ENCODE assay signal across 1 cellular context in the genomic region with DNA sequence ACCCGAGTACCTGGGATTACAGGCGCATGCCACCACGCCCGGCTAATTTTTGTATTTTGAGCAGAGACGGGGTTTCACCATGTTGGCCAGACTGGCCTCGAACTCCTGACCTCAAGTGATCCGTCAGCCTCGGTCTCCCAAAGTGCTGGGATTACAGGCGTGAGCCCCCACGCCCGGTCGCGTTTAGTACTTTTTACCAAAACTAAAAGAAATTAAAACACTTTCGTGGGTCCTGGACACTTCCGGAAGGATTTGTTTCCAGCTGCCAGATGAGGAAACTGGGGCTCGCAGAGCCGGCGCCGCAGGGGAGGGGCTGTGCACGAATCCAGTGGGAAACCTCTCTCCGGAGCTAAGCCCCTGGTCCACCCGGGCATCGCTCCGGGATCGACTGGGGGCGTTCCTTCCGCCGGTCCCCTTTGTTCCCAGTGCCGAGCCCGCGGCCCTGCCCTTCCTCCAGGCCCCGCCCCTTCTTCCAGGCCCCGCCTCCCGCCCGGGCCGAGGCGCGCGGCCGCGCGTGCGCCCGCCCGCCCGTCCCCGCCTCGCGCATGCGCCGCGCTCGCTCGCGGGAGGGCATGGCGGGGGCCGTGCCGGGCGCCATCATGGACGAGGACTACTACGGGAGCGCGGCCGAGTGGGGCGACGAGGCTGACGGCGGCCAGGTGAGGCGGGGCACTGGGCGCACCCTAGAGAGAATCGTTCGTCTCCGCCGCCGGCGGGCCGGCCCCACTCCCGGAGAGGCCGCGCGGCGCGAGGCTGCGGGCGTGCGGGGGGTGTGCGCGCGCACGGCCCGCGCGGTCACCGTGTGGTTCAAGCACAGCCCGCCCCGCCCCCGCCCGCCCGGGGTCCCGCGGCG.
TF ChIP-seq lines count a peak whose summit lies in the region.

A gene with protein sequence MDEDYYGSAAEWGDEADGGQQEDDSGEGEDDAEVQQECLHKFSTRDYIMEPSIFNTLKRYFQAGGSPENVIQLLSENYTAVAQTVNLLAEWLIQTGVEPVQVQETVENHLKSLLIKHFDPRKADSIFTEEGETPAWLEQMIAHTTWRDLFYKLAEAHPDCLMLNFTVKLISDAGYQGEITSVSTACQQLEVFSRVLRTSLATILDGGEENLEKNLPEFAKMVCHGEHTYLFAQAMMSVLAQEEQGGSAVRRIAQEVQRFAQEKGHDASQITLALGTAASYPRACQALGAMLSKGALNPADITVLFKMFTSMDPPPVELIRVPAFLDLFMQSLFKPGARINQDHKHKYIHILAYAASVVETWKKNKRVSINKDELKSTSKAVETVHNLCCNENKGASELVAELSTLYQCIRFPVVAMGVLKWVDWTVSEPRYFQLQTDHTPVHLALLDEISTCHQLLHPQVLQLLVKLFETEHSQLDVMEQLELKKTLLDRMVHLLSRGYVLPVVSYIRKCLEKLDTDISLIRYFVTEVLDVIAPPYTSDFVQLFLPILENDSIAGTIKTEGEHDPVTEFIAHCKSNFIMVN (plus strand): TSS at position 546 of the 853 bp plus-strand sequence. CDS start 54 bp downstream, at position 600.

TF ChIP-seq in HepG2, 621 proteins besides CTCF, POLR2A, EP300 and RAD21 (continued from another document and continues in another):
- TF ChIP-seq, protein P1, sequence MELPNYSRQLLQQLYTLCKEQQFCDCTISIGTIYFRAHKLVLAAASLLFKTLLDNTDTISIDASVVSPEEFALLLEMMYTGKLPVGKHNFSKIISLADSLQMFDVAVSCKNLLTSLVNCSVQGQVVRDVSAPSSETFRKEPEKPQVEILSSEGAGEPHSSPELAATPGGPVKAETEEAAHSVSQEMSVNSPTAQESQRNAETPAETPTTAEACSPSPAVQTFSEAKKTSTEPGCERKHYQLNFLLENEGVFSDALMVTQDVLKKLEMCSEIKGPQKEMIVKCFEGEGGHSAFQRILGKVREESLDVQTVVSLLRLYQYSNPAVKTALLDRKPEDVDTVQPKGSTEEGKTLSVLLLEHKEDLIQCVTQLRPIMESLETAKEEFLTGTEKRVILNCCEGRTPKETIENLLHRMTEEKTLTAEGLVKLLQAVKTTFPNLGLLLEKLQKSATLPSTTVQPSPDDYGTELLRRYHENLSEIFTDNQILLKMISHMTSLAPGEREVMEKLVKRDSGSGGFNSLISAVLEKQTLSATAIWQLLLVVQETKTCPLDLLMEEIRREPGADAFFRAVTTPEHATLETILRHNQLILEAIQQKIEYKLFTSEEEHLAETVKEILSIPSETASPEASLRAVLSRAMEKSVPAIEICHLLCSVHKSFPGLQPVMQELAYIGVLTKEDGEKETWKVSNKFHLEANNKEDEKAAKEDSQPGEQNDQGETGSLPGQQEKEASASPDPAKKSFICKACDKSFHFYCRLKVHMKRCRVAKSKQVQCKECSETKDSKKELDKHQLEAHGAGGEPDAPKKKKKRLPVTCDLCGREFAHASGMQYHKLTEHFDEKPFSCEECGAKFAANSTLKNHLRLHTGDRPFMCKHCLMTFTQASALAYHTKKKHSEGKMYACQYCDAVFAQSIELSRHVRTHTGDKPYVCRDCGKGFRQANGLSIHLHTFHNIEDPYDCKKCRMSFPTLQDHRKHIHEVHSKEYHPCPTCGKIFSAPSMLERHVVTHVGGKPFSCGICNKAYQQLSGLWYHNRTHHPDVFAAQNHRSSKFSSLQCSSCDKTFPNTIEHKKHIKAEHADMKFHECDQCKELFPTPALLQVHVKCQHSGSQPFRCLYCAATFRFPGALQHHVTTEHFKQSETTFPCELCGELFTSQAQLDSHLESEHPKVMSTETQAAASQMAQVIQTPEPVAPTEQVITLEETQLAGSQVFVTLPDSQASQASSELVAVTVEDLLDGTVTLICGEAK (IDR thresholded peaks at IDR 0.05) = no peak
- TF ChIP-seq, protein P1 (CRISPR knock-in tag; IDR thresholded peaks at IDR 0.05) = peak; percentile 42; the same call in 1 of the 2 replicates
- TF ChIP-seq GATAD2A (CRISPR knock-in tag; IDR thresholded peaks at IDR 0.05) (peak; percentile 73), NR2C2 (CRISPR knock-in tag; IDR thresholded peaks at IDR 0.05; ENCODE audit: borderline replicate concordance) (no peak), RFXAP (CRISPR knock-in tag; IDR thresholded peaks at IDR 0.05; ENCODE audit: borderline replicate concordance) (peak; percentile 82; the same call in 1 of the 2 replicates), SKI (IDR thresholded peaks at IDR 0.05; ENCODE audit: partially characterized antibody) (peak; percentile 7), KLF6 (CRISPR knock-in tag; IDR thresholded peaks at IDR 0.05) (peak; percentile 41; the same call in 1 of the 2 replicates), HNRNPL (IDR thresholded peaks at IDR 0.05; ENCODE audit: low read depth, low read length) (0 out of 2 replicates have a peak, but pooled peaks have one; percentile 41), BRD4 (CRISPR knock-in tag; IDR thresholded peaks at IDR 0.05) (no peak; the same call in 1 of the 2 replicates), TEAD3 (CRISPR knock-in tag; optimal IDR thresholded peaks at IDR 0.05; ENCODE audit: borderline replicate concordance) (peak; percentile 57), MAF1 (CRISPR knock-in tag; IDR thresholded peaks at IDR 0.05; ENCODE audit: borderline replicate concordance) (no peak), ETV6 (CRISPR knock-in tag; conservative IDR thresholded peaks at IDR 0.05) (peak; percentile 24; the same call in 1 of the 2 replicates), RBM39 (IDR thresholded peaks at IDR 0.05; ENCODE audit: low read depth, low read length, poor library complexity, severe bottlenecking) (no peak), ZNF354B (CRISPR knock-in tag; IDR thresholded peaks at IDR 0.05) (0 out of 2 replicates have a peak, but pooled peaks have one; percentile 14), KMT2B (CRISPR knock-in tag; IDR thresholded peaks at IDR 0.05) (peak; percentile 66; the same call in 1 of the 2 replicates), ZNF567 (CRISPR knock-in tag; IDR thresholded peaks at IDR 0.05; ENCODE audit: borderline replicate concordance) (no peak; the same call in 1 of the 2 replicates), NFRKB (IDR thresholded peaks at IDR 0.05) (no peak)
- TF ChIP-seq, protein P2, sequence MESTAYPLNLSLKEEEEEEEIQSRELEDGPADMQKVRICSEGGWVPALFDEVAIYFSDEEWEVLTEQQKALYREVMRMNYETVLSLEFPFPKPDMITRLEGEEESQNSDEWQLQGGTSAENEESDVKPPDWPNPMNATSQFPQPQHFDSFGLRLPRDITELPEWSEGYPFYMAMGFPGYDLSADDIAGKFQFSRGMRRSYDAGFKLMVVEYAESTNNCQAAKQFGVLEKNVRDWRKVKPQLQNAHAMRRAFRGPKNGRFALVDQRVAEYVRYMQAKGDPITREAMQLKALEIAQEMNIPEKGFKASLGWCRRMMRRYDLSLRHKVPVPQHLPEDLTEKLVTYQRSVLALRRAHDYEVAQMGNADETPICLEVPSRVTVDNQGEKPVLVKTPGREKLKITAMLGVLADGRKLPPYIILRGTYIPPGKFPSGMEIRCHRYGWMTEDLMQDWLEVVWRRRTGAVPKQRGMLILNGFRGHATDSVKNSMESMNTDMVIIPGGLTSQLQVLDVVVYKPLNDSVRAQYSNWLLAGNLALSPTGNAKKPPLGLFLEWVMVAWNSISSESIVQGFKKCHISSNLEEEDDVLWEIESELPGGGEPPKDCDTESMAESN (CRISPR knock-in tag; conservative IDR thresholded peaks at IDR 0.05) = peak; percentile 72
- TF ChIP-seq, protein P3, sequence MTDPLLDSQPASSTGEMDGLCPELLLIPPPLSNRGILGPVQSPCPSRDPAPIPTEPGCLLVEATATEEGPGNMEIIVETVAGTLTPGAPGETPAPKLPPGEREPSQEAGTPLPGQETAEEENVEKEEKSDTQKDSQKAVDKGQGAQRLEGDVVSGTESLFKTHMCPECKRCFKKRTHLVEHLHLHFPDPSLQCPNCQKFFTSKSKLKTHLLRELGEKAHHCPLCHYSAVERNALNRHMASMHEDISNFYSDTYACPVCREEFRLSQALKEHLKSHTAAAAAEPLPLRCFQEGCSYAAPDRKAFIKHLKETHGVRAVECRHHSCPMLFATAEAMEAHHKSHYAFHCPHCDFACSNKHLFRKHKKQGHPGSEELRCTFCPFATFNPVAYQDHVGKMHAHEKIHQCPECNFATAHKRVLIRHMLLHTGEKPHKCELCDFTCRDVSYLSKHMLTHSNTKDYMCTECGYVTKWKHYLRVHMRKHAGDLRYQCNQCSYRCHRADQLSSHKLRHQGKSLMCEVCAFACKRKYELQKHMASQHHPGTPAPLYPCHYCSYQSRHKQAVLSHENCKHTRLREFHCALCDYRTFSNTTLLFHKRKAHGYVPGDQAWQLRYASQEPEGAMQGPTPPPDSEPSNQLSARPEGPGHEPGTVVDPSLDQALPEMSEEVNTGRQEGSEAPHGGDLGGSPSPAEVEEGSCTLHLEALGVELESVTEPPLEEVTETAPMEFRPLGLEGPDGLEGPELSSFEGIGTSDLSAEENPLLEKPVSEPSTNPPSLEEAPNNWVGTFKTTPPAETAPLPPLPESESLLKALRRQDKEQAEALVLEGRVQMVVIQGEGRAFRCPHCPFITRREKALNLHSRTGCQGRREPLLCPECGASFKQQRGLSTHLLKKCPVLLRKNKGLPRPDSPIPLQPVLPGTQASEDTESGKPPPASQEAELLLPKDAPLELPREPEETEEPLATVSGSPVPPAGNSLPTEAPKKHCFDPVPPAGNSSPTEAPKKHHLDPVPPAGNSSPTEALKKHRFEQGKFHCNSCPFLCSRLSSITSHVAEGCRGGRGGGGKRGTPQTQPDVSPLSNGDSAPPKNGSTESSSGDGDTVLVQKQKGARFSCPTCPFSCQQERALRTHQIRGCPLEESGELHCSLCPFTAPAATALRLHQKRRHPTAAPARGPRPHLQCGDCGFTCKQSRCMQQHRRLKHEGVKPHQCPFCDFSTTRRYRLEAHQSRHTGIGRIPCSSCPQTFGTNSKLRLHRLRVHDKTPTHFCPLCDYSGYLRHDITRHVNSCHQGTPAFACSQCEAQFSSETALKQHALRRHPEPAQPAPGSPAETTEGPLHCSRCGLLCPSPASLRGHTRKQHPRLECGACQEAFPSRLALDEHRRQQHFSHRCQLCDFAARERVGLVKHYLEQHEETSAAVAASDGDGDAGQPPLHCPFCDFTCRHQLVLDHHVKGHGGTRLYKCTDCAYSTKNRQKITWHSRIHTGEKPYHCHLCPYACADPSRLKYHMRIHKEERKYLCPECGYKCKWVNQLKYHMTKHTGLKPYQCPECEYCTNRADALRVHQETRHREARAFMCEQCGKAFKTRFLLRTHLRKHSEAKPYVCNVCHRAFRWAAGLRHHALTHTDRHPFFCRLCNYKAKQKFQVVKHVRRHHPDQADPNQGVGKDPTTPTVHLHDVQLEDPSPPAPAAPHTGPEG (CRISPR knock-in tag; IDR thresholded peaks at IDR 0.05) = no peak; the same call in 1 of the 2 replicates
- TF ChIP-seq, protein P4, sequence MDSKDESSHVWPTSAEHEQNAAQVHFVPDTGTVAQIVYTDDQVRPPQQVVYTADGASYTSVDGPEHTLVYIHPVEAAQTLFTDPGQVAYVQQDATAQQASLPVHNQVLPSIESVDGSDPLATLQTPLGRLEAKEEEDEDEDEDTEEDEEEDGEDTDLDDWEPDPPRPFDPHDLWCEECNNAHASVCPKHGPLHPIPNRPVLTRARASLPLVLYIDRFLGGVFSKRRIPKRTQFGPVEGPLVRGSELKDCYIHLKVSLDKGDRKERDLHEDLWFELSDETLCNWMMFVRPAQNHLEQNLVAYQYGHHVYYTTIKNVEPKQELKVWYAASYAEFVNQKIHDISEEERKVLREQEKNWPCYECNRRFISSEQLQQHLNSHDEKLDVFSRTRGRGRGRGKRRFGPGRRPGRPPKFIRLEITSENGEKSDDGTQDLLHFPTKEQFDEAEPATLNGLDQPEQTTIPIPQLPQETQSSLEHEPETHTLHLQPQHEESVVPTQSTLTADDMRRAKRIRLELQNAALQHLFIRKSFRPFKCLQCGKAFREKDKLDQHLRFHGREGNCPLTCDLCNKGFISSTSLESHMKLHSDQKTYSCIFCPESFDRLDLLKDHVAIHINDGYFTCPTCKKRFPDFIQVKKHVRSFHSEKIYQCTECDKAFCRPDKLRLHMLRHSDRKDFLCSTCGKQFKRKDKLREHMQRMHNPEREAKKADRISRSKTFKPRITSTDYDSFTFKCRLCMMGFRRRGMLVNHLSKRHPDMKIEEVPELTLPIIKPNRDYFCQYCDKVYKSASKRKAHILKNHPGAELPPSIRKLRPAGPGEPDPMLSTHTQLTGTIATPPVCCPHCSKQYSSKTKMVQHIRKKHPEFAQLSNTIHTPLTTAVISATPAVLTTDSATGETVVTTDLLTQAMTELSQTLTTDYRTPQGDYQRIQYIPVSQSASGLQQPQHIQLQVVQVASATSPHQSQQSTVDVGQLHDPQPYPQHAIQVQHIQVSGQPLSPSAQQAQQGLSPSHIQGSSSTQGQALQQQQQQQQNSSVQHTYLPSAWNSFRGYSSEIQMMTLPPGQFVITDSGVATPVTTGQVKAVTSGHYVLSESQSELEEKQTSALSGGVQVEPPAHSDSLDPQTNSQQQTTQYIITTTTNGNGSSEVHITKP (CRISPR knock-in tag; IDR thresholded peaks at IDR 0.05; ENCODE audit: low read depth) = no peak
- TF ChIP-seq, protein P5, sequence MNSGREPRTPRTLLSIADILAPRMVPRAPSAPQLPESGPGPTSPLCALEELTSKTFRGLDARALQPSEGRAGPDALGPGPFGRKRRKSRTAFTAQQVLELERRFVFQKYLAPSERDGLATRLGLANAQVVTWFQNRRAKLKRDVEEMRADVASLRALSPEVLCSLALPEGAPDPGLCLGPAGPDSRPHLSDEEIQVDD (CRISPR knock-in tag; IDR thresholded peaks at IDR 0.05; ENCODE audit: borderline replicate concordance) = no peak; the same call in 1 of the 2 replicates
- TF ChIP-seq, protein P6, sequence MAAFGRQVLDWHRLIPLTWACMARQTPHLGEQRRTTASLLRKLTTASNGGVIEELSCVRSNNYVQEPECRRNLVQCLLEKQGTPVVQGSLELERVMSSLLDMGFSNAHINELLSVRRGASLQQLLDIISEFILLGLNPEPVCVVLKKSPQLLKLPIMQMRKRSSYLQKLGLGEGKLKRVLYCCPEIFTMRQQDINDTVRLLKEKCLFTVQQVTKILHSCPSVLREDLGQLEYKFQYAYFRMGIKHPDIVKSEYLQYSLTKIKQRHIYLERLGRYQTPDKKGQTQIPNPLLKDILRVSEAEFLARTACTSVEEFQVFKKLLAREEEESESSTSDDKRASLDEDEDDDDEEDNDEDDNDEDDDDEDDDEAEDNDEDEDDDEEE (CRISPR knock-in tag; IDR thresholded peaks at IDR 0.05) = 0 out of 2 replicates have a peak, but pooled peaks have one; percentile 17
